In the genomic region with DNA sequence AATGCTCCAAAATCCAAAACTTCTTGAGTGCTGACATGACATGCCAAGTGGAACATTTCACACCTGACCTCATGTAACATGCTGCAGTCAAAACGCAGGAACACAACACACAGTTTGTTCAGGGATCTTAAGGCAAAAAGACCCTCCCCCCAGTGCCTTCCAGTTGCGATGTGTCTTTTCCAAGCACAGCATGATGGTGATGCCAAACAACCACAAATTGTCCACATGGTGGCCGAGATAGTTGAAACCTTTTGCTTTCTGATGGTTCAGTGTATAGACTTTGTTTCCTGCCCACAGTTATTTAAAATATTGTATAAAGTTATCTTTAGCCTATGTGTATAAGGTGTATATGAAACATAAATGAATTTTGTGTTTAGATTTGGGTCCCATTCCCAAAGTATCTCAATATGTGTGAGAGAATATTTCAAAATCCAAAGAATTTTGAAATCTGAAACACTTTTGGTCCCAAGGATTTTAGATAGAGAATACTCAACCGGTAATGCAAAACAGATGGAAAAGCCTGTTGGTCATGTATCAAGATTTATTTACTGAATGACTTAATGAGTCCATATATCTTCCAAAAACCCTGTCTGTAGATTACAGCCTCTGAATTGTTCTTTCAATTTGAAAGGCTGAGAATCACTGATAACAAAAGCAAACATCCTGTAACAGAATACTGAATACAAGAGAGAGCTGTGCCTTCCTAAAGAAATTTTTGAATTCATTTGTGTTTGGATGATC, we compare ENCODE assay signal across 12 cellular contexts.
A peak's percentile ranks its signal among the peaks of the same experiment; 100 is the strongest.
DNase-seq lines count a peak whose midpoint lies in the region; ATAC-seq, FAIRE-seq and TF ChIP-seq lines count a peak whose summit lies in the region.
"Had no signal": no experiment of that assay in that cellular context is flagged by ENCODE, and none has a peak within 500 bp of the region (broad histone marks: within the 10 kb centered on the region; RNA-seq: fewer than 3 reads in every experiment).

No MANE protein-coding gene starts in this region.

- ATAC-seq in GM21381 (IDR thresholded peaks at IDR 0.05; ENCODE audit: unreplicated experiment) (no peak), HG03175 (IDR thresholded peaks at IDR 0.05; ENCODE audit: unreplicated experiment) (no peak)
- ATAC-seq: stimulated activated naive B cell treated with anti-CD40 and anti-IgM and Interleukin-4, amounts not matched to agents 10 μg/mL and 1 μg/mL and 100 μg/mL, for 72 hours had no signal

- no peak overlapping the region for H3K4me3 Mint-ChIP-seq in nephron
- H3K4me3 Mint-ChIP-seq: stimulated activated naive B cell treated with anti-CD40 and anti-IgM and Interleukin-4, amounts not matched to agents 10 μg/mL and 1 μg/mL and 100 μg/mL, for 72 hours had no signal

- H3K4me1 Mint-ChIP-seq in nephron = peaks cover 22% of the 10 kb centered on the region

- H3K36me3 Mint-ChIP-seq in nephron (ENCODE audit: low read depth) = no peaks in the 10 kb centered on the region

- no peak for TF ChIP-seq CTCF in bronchial epithelial cell (IDR thresholded peaks at IDR 0.05; ENCODE audit: insufficient read depth, low read length, severe bottlenecking)
- no peak for TF ChIP-seq CTCF in nephron (IDR thresholded peaks at IDR 0.05; ENCODE audit: unreplicated experiment in 3 of 3)

- no peaks in the 10 kb centered on the region for H3K9me3 Mint-ChIP-seq in nephron
- H3K9me3 Mint-ChIP-seq: stimulated activated naive B cell treated with anti-CD40 and anti-IgM and Interleukin-4, amounts not matched to agents 10 μg/mL and 1 μg/mL and 100 μg/mL, for 72 hours had no signal

- H3K27ac Mint-ChIP-seq in nephron = peak overlapping the region; percentile 66 to 88 (median 88)
- H3K27ac Mint-ChIP-seq: stimulated activated naive B cell treated with anti-CD40 and anti-IgM and Interleukin-4, amounts not matched to agents 10 μg/mL and 1 μg/mL and 100 μg/mL, for 72 hours had no signal

- FAIRE-seq in bronchial epithelial cell (lab: Jason Lieb, UNC) = no peak

- no peaks in the 10 kb centered on the region for H3K27me3 ChIP-seq in bronchial epithelial cell (ENCODE audit: control insufficient read depth, insufficient read depth, low read length)

- DNase-seq in GM03348 (ENCODE audit: low spot score) (peak; percentile 41), NCI-H2196 treated with DMSO at 0.1 percent for 48 hours (lab: John Stamatoyannopoulos, UW; ENCODE audit: unreplicated experiment) (peak; percentile 18), bronchial epithelial cell (ENCODE audit: low read depth) (peak; percentile 7)
- DNase-seq in stimulated activated CD4-positive, alpha-beta T cell treated with anti-CD3 and anti-CD28 coated beads, Interleukin-12 subunit alpha, Interleukin-12 subunit beta, amount 100 ng/mL, for 4 hours = no peak
- DNase-seq: activated gamma-delta T cell; NCI-H187; nucleus accumbens; RPMI8226; stimulated activated naive B cell treated with anti-CD40 and anti-IgM and Interleukin-4, amounts not matched to agents 10 μg/mL and 1 μg/mL and 100 μg/mL, for 72 hours had no signal

- H3K4me3 ChIP-seq in bronchial epithelial cell (ENCODE audit: low read depth, low read length) = no peak overlapping the region

- no peaks in the 10 kb centered on the region for H3K27me3 Mint-ChIP-seq in nephron (ENCODE audit: low read depth)
- H3K27me3 Mint-ChIP-seq: stimulated activated naive B cell treated with anti-CD40 and anti-IgM and Interleukin-4, amounts not matched to agents 10 μg/mL and 1 μg/mL and 100 μg/mL, for 72 hours had no signal

- no peaks in the 10 kb centered on the region for H3K36me3 ChIP-seq in bronchial epithelial cell (ENCODE audit: control insufficient read depth, insufficient read depth, low read length)
